19 cellular contexts compared by ENCODE assay signal in the genomic region with DNA sequence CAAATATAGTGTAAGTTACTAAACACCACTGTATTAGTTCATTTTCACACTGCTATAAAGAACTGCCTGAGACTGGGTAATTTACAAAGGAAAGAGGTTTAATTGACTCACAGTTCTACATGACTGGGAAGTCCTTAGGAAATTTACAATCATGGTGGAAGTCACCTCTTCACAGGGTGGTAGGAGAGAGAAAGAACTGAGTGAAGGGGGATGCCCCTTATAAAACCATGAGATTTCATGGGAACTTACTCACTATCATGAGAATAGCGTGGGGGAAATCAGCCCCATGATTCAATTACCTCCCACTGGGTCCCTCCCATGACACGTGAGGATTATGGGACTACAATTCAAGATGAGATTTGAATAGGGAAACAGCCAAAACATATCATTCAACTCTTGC.
"Had no signal": no experiment of that assay in that cellular context is flagged by ENCODE, and none has a peak within 500 bp of the region (broad histone marks: within the 10 kb centered on the region; RNA-seq: fewer than 3 reads in every experiment).

No MANE protein-coding gene starts in this region.

- H3K36me3 Mint-ChIP-seq: type B pancreatic cell had no signal

- H3K4me3 Mint-ChIP-seq: dendritic cell treated with granulocyte-macrophage colony-stimulating factor and Interleukin-4, amounts not matched to agents 40 ng/mL and 50 ng/mL, for 4 days; effector memory CD8-positive, alpha-beta T cell; nephron; stimulated activated naive B cell treated with anti-CD40 and anti-IgM and Interleukin-4, amounts not matched to agents 10 μg/mL and 1 μg/mL and 100 μg/mL, for 72 hours; type B pancreatic cell had no signal

- H3K27ac Mint-ChIP-seq: dendritic cell treated with granulocyte-macrophage colony-stimulating factor and Interleukin-4, amounts not matched to agents 40 ng/mL and 50 ng/mL, for 4 days; effector memory CD8-positive, alpha-beta T cell; naive B cell; nephron; progenitor cell of endocrine pancreas; stimulated activated naive B cell treated with anti-CD40 and anti-IgM and Interleukin-4, amounts not matched to agents 10 μg/mL and 1 μg/mL and 100 μg/mL, for 72 hours; type B pancreatic cell had no signal

- H3K4me1 Mint-ChIP-seq: naive B cell; nephron; stimulated activated naive B cell treated with anti-CD40 and anti-IgM and Interleukin-4, amounts not matched to agents 10 μg/mL and 1 μg/mL and 100 μg/mL, for 72 hours had no signal

- H3K27me3 Mint-ChIP-seq: dendritic cell treated with granulocyte-macrophage colony-stimulating factor and Interleukin-4, amounts not matched to agents 40 ng/mL and 50 ng/mL, for 4 days; effector memory CD8-positive, alpha-beta T cell; naive B cell; progenitor cell of endocrine pancreas; type B pancreatic cell had no signal

- ATAC-seq: effector memory CD8-positive, alpha-beta T cell; gastrocnemius medialis; heart right ventricle; pancreas; right cardiac atrium had no signal

- DNase-seq: effector memory CD8-positive, alpha-beta T cell; gastrocnemius medialis; heart right ventricle; hypothalamus; kidney glomerular epithelial cell; mesendoderm; naive B cell; occipital lobe; pancreas; right cardiac atrium; small intestine; stimulated activated CD4-positive, alpha-beta T cell treated with anti-CD3 and anti-CD28 coated beads, Interleukin-12 subunit alpha, Interleukin-12 subunit beta, amount 100 ng/mL, for 4 hours; stimulated activated CD4-positive, alpha-beta T cell treated with anti-CD3 and anti-CD28 coated beads, Interleukin-4, amount 100 ng/mL, for 1 hour; stimulated activated naive B cell treated with anti-CD40 and anti-IgM and Interleukin-4, amounts not matched to agents 10 μg/mL and 1 μg/mL and 100 μg/mL, for 72 hours; thyroid gland had no signal
